ENCODE assay signal across 8 cellular contexts in the genomic region with DNA sequence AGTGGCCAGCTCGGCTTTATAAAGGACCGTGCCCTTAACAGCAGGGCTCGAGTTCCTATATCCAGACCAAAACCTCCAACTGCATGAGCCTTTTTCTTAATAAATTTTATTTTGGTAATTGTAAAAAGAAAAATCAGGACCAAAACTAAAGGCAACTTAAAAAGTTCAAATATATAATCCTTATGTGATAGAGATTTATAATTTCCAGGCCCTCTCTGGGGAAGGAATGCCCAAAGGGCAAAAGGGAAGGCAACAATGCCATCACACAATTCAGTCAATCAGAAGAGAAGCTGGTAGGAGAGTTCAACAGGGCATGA. TPM values are rescaled to one million over a fixed set of nuclear protein-coding genes. Genes with fewer than 3 reads are reported as not detected.
DNase-seq lines count a peak whose midpoint lies in the region; ATAC-seq, FAIRE-seq and TF ChIP-seq lines count a peak whose summit lies in the region.

No MANE protein-coding gene starts in this region.

- peaks cover 3% of the 10 kb centered on the region; the same call in 1 of the 2 replicates for H3F3A ChIP-seq in PC-9 (ENCODE audit: insufficient read depth, low read depth)

- TF ChIP-seq POLR2A in endothelial cell of umbilical vein (IDR thresholded peaks at IDR 0.05; ENCODE audit: low read depth, low read length): no peak

- H3K9me2 ChIP-seq in PC-9 (ENCODE audit: insufficient read depth): no peaks in the 10 kb centered on the region

- H3K9ac ChIP-seq in DND-41 (ENCODE audit: low read depth, low read length): peak overlapping the region; percentile 66
- H3K9ac ChIP-seq in endothelial cell of umbilical vein (replicated peaks; ENCODE audit: extremely low read depth, insufficient read depth, low read length): peak overlapping the region; percentile 14

- H2AFZ ChIP-seq in DND-41 (ENCODE audit: low read depth, low read length) (peak overlapping the region; percentile 72), PC-9 (no peak overlapping the region), endothelial cell of umbilical vein (ENCODE audit: low read depth, low read length) (no peak overlapping the region)

- BruUV-seq in PC-9 (replicated peaks; lab: Mats Ljungman, UMichigan) (no TSS peak), endothelial cell of umbilical vein (replicated peaks; lab: Mats Ljungman, UMichigan) (no TSS peak)

- dilution Hi-C loops in endothelial cell of umbilical vein (cut with MboI; ENCODE audit: extremely low pct_ligation_motif_present, low sequenced_read_pairs): no loop called here

- POLR2A ChIA-PET in PC-9 (lab: Charles Lee; ENCODE audit: unreplicated experiment): interaction anchor here (1.4 kb wide), 1 partner anchor 53 kb away, joined by 8 read pairs; a partner anchor contains a TSS
- POLR2A ChIA-PET in endothelial cell of umbilical vein (lab: Charles Lee): interaction anchor here (1.0 kb wide), 1 partner anchor 24 kb away, joined by 5 read pairs; a partner anchor contains a TSS

- peaks cover 56% of the 10 kb centered on the region for H3K36me3 ChIP-seq in DND-41 (ENCODE audit: insufficient read depth, low read length)
- H3K36me3 ChIP-seq in PC-9 (ENCODE audit: low read depth): no peaks in the 10 kb centered on the region
- H3K36me3 ChIP-seq in endothelial cell of umbilical vein (ENCODE audit: control insufficient read depth in 2 of 2, extremely low read depth in 1 of 2, insufficient read depth in 2 of 2, low read length in 2 of 2): peaks cover 5 to 32% of the 10 kb centered on the region in 2 experiments
- H3K36me3 ChIP-seq in psoas muscle (ENCODE audit: insufficient read depth in 1 of 2, low read depth in 1 of 2): peaks cover 6 to 67% of the 10 kb centered on the region in 2 donors

- peaks cover 37% of the 10 kb centered on the region for H3K79me2 ChIP-seq in DND-41 (ENCODE audit: insufficient read depth, low read length)
- H3K79me2 ChIP-seq in PC-9 (ENCODE audit: low read depth): peaks cover 18% of the 10 kb centered on the region
- H3K79me2 ChIP-seq in endothelial cell of umbilical vein (ENCODE audit: control insufficient read depth, insufficient read depth, low read length): peaks cover 20% of the 10 kb centered on the region

- 0 to 2% (median 1%) methylated on average over 3 of the region's 3 CpGs for WGBS in psoas muscle, 3 donors

- CTCF ChIA-PET in PC-9 (lab: Charles Lee) (no interaction called here), endothelial cell of umbilical vein (lab: Charles Lee) (interaction anchor here (1.0 to 1.6 kb wide), 7 partner anchors 9 to 119 kb away, joined by 3 to 6 read pairs (median 5); a partner anchor contains a TSS)

- H4K20me1 ChIP-seq in DND-41 (ENCODE audit: insufficient read depth, low read length) (peaks cover 9% of the 10 kb centered on the region; the same call in 1 of the 2 replicates), PC-9 (ENCODE audit: insufficient read depth) (no peaks in the 10 kb centered on the region), endothelial cell of umbilical vein (replicated peaks; ENCODE audit: control insufficient read depth, extremely low read depth, insufficient read depth, low read length) (no peaks in the 10 kb centered on the region)

- H3K4me2 ChIP-seq in DND-41 (ENCODE audit: insufficient read depth, low read length): peak overlapping the region; percentile 92
- peak overlapping the region; percentile 93 for H3K4me2 ChIP-seq in PC-9
- H3K4me2 ChIP-seq in endothelial cell of umbilical vein (ENCODE audit: insufficient read depth, low read length): peak overlapping the region; percentile 1

- H3K9me3 ChIP-seq in DND-41 (ENCODE audit: insufficient read depth, low read length, severe bottlenecking) (no peaks in the 10 kb centered on the region), PC-9 (ENCODE audit: insufficient read depth, low read depth) (no peaks in the 10 kb centered on the region), endothelial cell of umbilical vein (replicated peaks; ENCODE audit: control insufficient read depth, insufficient read depth, low read length) (no peaks in the 10 kb centered on the region), psoas muscle (no peaks in the 10 kb centered on the region)

- H3K9me1 ChIP-seq in endothelial cell of umbilical vein (replicated peaks; ENCODE audit: control insufficient read depth, extremely low read depth, insufficient read depth, low read length): no peaks in the 10 kb centered on the region

- intact Hi-C loops in PC-9 (cut with micrococcal nuclease; ENCODE audit: unreplicated experiment): no loop called here
- intact Hi-C loops in endothelial cell of umbilical vein (cut with micrococcal nuclease): loop anchor here (2.0 kb wide), 4 partner anchors 28 to 108 kb away; a partner anchor contains a TSS
- intact Hi-C loops in psoas muscle (cut with DNase I): loop anchor here in 1 of 2 donors (2.0 kb wide), 1 partner anchor 26 kb away; no protein-coding TSS in a partner anchor

- no peak for FAIRE-seq in endothelial cell of umbilical vein (lab: Jason Lieb, UNC)

- H3K27ac ChIP-seq in DND-41 (ENCODE audit: low read length) (peak overlapping the region; percentile 72), PC-9 (peak overlapping the region; percentile 41; the same call in 1 of the 2 replicates), endothelial cell of umbilical vein (ENCODE audit: insufficient read depth, low read depth, low read length) (no peak overlapping the region), psoas muscle (peak overlapping the region; percentile 94)

- no peaks in the 10 kb centered on the region for H3K27me3 ChIP-seq in DND-41 (ENCODE audit: insufficient read depth, low read length, poor library complexity)
- no peaks in the 10 kb centered on the region for H3K27me3 ChIP-seq in PC-9 (ENCODE audit: insufficient read depth, low read depth)
- no peaks in the 10 kb centered on the region for H3K27me3 ChIP-seq in endothelial cell of umbilical vein (ENCODE audit: control insufficient read depth in 2 of 2, insufficient read depth in 2 of 2, low read length in 2 of 2)
- no peaks in the 10 kb centered on the region for H3K27me3 ChIP-seq in psoas muscle (ENCODE audit: insufficient read depth in 3 of 3, low read length in 2 of 3)

- ATAC-seq in DND-41 (ENCODE audit: insufficient read depth, low read depth) (no peak), psoas muscle (no peak)

- peaks cover 54% of the 10 kb centered on the region for H3K4me1 ChIP-seq in DND-41 (ENCODE audit: insufficient read depth, low read length)
- H3K4me1 ChIP-seq in PC-9 (replicated peaks; ENCODE audit: insufficient read depth): peaks cover 11% of the 10 kb centered on the region
- peaks cover 6% of the 10 kb centered on the region for H3K4me1 ChIP-seq in endothelial cell of umbilical vein (ENCODE audit: control insufficient read depth, extremely low read depth, insufficient read depth, low read length)
- H3K4me1 ChIP-seq in psoas muscle: peaks cover 21% of the 10 kb centered on the region

- H3K4me3 ChIP-seq in DND-41 (ENCODE audit: low read depth in 1 of 2, low read length in 2 of 2) (peak overlapping the region; percentile 19 to 86; a peak in 3 of 4 replicates), PC-9 (peak overlapping the region; percentile 88), endothelial cell of umbilical vein (replicated peaks in 1 of 3; ENCODE audit: insufficient read depth in 1 of 3, low read depth in 1 of 3, low read length in 3 of 3) (no peak overlapping the region), psoas muscle (peak overlapping the region; percentile 90)

- DNase-seq in DND-41: no peak
- no peak for DNase-seq in PC-9
- DNase-seq in endothelial cell of umbilical vein (ENCODE audit: low read depth, low spot score): no peak
- DNase-seq in psoas muscle: no peak
- no peak for DNase-seq in DMS 273 (lab: John Stamatoyannopoulos, UW; ENCODE audit: unreplicated experiment)
- no peak for DNase-seq in NCI-H1694 (lab: John Stamatoyannopoulos, UW)
- DNase-seq in HT-29 (ENCODE audit: low spot score): no peak
- DNase-seq in stimulated activated naive CD4-positive, alpha-beta T cell (lab: John Stamatoyannopoulos, UW): no peak

- no peak for TF ChIP-seq CTCF in DND-41 (IDR thresholded peaks at IDR 0.05; ENCODE audit: borderline replicate concordance, extremely low read depth, low read length, poor library complexity, severe bottlenecking)
- TF ChIP-seq CTCF in PC-9 (conservative IDR thresholded peaks at IDR 0.05): no peak
- TF ChIP-seq CTCF in endothelial cell of umbilical vein (IDR thresholded peaks at IDR 0.05; ENCODE audit: extremely low read depth in 1 of 2, insufficient read depth in 1 of 2, low read depth in 1 of 2, low read length in 2 of 2): no peak
- TF ChIP-seq CTCF in psoas muscle (IDR thresholded peaks at IDR 0.05): no peak

RNA-seq across cellular contexts. Expression of a gene that starts 0.4 kb away (rescaled TPM):
- total RNA-seq in PC-9 (2021): 39.0 and 44.1 TPM in 2 replicates
- 52.6 and 66.5 TPM in 2 replicates for total RNA-seq in endothelial cell of umbilical vein
- polyA plus RNA-seq in endothelial cell of umbilical vein: 24.6 and 27.6 TPM in 2 replicates
- 25.0 and 28.2 TPM in 2 replicates for polyA plus RNA-seq in endothelial cell of umbilical vein (2011; cell fraction: cytosol; rRNA removed)
- polyA plus RNA-seq in endothelial cell of umbilical vein (2011; cell fraction: nucleus; rRNA removed): 77.6 and 80.9 TPM in 2 replicates
- polyA plus RNA-seq in endothelial cell of umbilical vein (2012): 25.3 and 32.7 TPM in 2 replicates
- 36.2 and 38.9 TPM in 2 replicates for polyA minus RNA-seq in endothelial cell of umbilical vein
- 31.9 TPM for polyA minus RNA-seq in endothelial cell of umbilical vein (2011; cell fraction: cytosol; rRNA and poly(A)+ RNA removed)
- polyA minus RNA-seq in endothelial cell of umbilical vein (2011; cell fraction: nucleus; rRNA and poly(A)+ RNA removed): 39.5 and 41.5 TPM in 2 replicates
- 10 to 100 TPM; 35.7 to 75.9 (median 51.1) TPM for total RNA-seq in psoas muscle
- polyA plus RNA-seq in psoas muscle: 10 to 100 TPM; 28.8 to 99.7 (median 62.4) TPM
- 110 and 182 TPM in 2 replicates for total RNA-seq in HT-29 (2014; rRNA removed; shearing (Covaris generic))

RNA-seq across cellular contexts. Expression of a gene that starts 6.2 kb away (rescaled TPM):
- total RNA-seq in PC-9 (2021) (37.3 and 41.2 TPM in 2 replicates), endothelial cell of umbilical vein (58.5 and 60.7 TPM in 2 replicates), psoas muscle (10 to 100 TPM; 21.0 to 22.7 (median 21.8) TPM)
- polyA plus RNA-seq in endothelial cell of umbilical vein (64.4 and 71.5 TPM in 2 replicates), psoas muscle (10 to 100 TPM; 21.7 to 43.4 (median 31.7) TPM)
- 43.2 and 48.0 TPM in 2 replicates for polyA plus RNA-seq in endothelial cell of umbilical vein (2011; cell fraction: cytosol; rRNA removed)
- 37.2 and 37.8 TPM in 2 replicates for polyA plus RNA-seq in endothelial cell of umbilical vein (2011; cell fraction: nucleus; rRNA removed)
- polyA plus RNA-seq in endothelial cell of umbilical vein (2012): 38.2 and 48.8 TPM in 2 replicates
- 81.6 and 89.4 TPM in 2 replicates for polyA minus RNA-seq in endothelial cell of umbilical vein
- 22.2 TPM for polyA minus RNA-seq in endothelial cell of umbilical vein (2011; cell fraction: cytosol; rRNA and poly(A)+ RNA removed)
- polyA minus RNA-seq in endothelial cell of umbilical vein (2011; cell fraction: nucleus; rRNA and poly(A)+ RNA removed): 21.8 and 24.8 TPM in 2 replicates
- 41.4 and 44.4 TPM in 2 replicates for total RNA-seq in HT-29 (2014; rRNA removed; shearing (Covaris generic))

RNA-seq across cellular contexts. Expression of a gene that starts 16.5 kb away (rescaled TPM):
- not detected in 2 replicates for total RNA-seq in PC-9 (2021)
- 0.42 and 0.74 TPM in 2 replicates for total RNA-seq in endothelial cell of umbilical vein
- polyA plus RNA-seq in endothelial cell of umbilical vein: 0.10 TPM in 1 of 2 replicates, not detected in the other
- not detected in 2 replicates for polyA plus RNA-seq in endothelial cell of umbilical vein (2011; cell fraction: cytosol; rRNA removed)
- 0.35 and 0.37 TPM in 2 replicates for polyA plus RNA-seq in endothelial cell of umbilical vein (2011; cell fraction: nucleus; rRNA removed)
- 0.98 and 1.4 TPM in 2 replicates for polyA plus RNA-seq in endothelial cell of umbilical vein (2012)
- 0.32 TPM in 1 of 2 replicates, not detected in the other for polyA minus RNA-seq in endothelial cell of umbilical vein
- polyA minus RNA-seq in endothelial cell of umbilical vein (2011; cell fraction: cytosol; rRNA and poly(A)+ RNA removed): not detected
- 0.91 and 0.96 TPM in 2 replicates for polyA minus RNA-seq in endothelial cell of umbilical vein (2011; cell fraction: nucleus; rRNA and poly(A)+ RNA removed)
- not detected for total RNA-seq in psoas muscle
- under 1 TPM in 2 of 3 donors, not detected in 1; 0.05 to 0.06 TPM for polyA plus RNA-seq in psoas muscle
- not detected in 2 replicates for total RNA-seq in HT-29 (2014; rRNA removed; shearing (Covaris generic))

RNA-seq across cellular contexts. Expression of a gene that starts 17.1 kb away (rescaled TPM):
- 6.5 and 8.3 TPM in 2 replicates for total RNA-seq in PC-9 (2021)
- total RNA-seq in endothelial cell of umbilical vein: 29.6 and 33.6 TPM in 2 replicates
- 8.7 and 12.5 TPM in 2 replicates for polyA plus RNA-seq in endothelial cell of umbilical vein
- 6.0 and 8.4 TPM in 2 replicates for polyA plus RNA-seq in endothelial cell of umbilical vein (2011; cell fraction: cytosol; rRNA removed)
- 81.6 and 90.0 TPM in 2 replicates for polyA plus RNA-seq in endothelial cell of umbilical vein (2011; cell fraction: nucleus; rRNA removed)
- polyA plus RNA-seq in endothelial cell of umbilical vein (2012): 14.4 and 22.0 TPM in 2 replicates
- 4.2 and 7.0 TPM in 2 replicates for polyA minus RNA-seq in endothelial cell of umbilical vein
- polyA minus RNA-seq in endothelial cell of umbilical vein (2011; cell fraction: cytosol; rRNA and poly(A)+ RNA removed): not detected
- polyA minus RNA-seq in endothelial cell of umbilical vein (2011; cell fraction: nucleus; rRNA and poly(A)+ RNA removed): 12.3 and 21.5 TPM in 2 replicates
- total RNA-seq in psoas muscle: 1 to 10 TPM; 1.0 to 1.6 (median 1.3) TPM
- 1 to 10 TPM in 1 of 3 donors, under 1 TPM in 2; 0.13 to 1.2 (median 0.86) TPM for polyA plus RNA-seq in psoas muscle
- 3.4 and 14.0 TPM in 2 replicates for total RNA-seq in HT-29 (2014; rRNA removed; shearing (Covaris generic))

RNA-seq across cellular contexts. Expression of a gene that starts 24.3 kb away (rescaled TPM):
- total RNA-seq in PC-9 (2021) (31.2 and 37.6 TPM in 2 replicates), endothelial cell of umbilical vein (39.7 and 40.9 TPM in 2 replicates), psoas muscle (10 to 100 TPM; 12.3 to 18.2 (median 15.7) TPM)
- polyA plus RNA-seq in endothelial cell of umbilical vein (32.6 and 46.4 TPM in 2 replicates), psoas muscle (10 to 100 TPM; 29.6 to 42.1 (median 29.9) TPM)
- polyA plus RNA-seq in endothelial cell of umbilical vein (2011; cell fraction: cytosol; rRNA removed): 65.5 and 78.6 TPM in 2 replicates
- 33.8 and 46.3 TPM in 2 replicates for polyA plus RNA-seq in endothelial cell of umbilical vein (2011; cell fraction: nucleus; rRNA removed)
- polyA plus RNA-seq in endothelial cell of umbilical vein (2012): 45.3 and 52.3 TPM in 2 replicates
- polyA minus RNA-seq in endothelial cell of umbilical vein: 11.0 and 19.8 TPM in 2 replicates
- 7.4 TPM for polyA minus RNA-seq in endothelial cell of umbilical vein (2011; cell fraction: cytosol; rRNA and poly(A)+ RNA removed)
- polyA minus RNA-seq in endothelial cell of umbilical vein (2011; cell fraction: nucleus; rRNA and poly(A)+ RNA removed): 7.4 and 10.4 TPM in 2 replicates
- total RNA-seq in HT-29 (2014; rRNA removed; shearing (Covaris generic)): 18.8 and 26.4 TPM in 2 replicates

Comparison
In these comparisons a context has a peak if more than half of its experiments do, and no peak if none do; other contexts are left out.
1. H3K4me2 ChIP-seq: peak in every context shown above with its lines; median percentile 93 in PC-9; 92 in DND-41; 1 in endothelial cell of umbilical vein.
2. H3K4me3 ChIP-seq: peak in DND-41 (2 of 2), PC-9 (single experiment) and psoas muscle (single experiment); none in endothelial cell of umbilical vein (0 of 3).